Comparison of ENCODE assay signal across 8 cellular contexts in the genomic region with DNA sequence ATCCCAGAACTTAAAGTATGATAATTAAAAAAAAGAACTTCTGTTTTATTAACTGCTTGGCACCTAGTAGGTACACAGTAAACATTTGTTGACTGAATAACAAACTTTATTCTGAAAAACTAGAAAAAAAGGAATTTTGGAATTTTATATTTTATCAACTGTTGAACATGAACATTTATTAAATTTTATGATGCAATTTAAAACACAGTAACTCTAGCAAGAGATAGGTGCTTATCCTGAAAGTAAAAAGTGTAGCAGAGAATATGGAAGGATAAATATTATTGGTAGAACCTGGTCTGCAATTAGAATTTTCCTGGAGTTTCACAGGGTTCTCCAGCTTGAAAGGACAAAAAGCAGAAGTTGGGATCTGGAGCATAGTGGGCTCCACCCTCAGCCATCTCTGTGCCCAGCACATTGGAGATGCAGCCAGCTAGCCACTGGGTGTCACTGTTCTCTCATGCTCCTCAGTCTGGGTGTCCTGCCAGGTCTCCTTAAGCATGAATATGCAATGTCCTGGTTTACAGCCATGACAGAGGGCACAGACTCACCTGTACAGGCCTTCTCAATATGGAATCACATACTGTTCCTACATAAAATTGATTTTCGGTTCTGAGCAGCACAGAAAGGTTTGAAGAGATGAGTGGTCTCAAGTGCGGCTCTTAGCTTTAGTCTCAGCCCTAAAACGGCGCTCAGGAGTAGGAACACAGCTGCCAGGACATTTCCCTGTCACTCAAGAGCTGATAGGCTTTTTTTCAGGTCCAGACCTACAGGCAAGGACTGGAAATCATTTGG. TPM values are rescaled to one million over a fixed set of nuclear protein-coding genes. Genes with fewer than 3 reads are reported as not detected.
DNase-seq lines count a peak whose midpoint lies in the region; ATAC-seq and TF ChIP-seq lines count a peak whose summit lies in the region.

No MANE protein-coding gene starts in this region.

- no peak overlapping the region for H3K4me3 Mint-ChIP-seq in brain

- peak; percentile 59 for DNase-seq in AG08395 (ENCODE audit: low spot score)
- peak; percentile 19 for DNase-seq in NCI-H187 treated with DMSO at 0.1 percent for 48 hours (lab: John Stamatoyannopoulos, UW)
- DNase-seq in T-helper 2 cell = peak in 4 of 5 experiments; percentile 7 to 67 (median 20)
- DNase-seq in iPS-NIHi7 (ENCODE audit: extremely low spot score) = peak; percentile 84
- peak; percentile 24 to 42 for DNase-seq in stimulated activated CD4-positive, alpha-beta T cell treated with anti-CD3 and anti-CD28 coated beads, Interleukin-15, amount 100 ng/mL, for 48 hours (ENCODE audit: low read depth in 2 of 2)

- H3K9me3 Mint-ChIP-seq in brain = peaks cover 8 to 28% (median 15%) of the 10 kb centered on the region in 5 experiments

- H3K36me3 Mint-ChIP-seq in brain = no peaks in the 10 kb centered on the region

- no peaks in the 10 kb centered on the region for H3K4me1 Mint-ChIP-seq in brain

- peak; percentile 64 to 77 for TF ChIP-seq CTCF in brain (conservative IDR thresholded peaks at IDR 0.05)

- peaks cover 16% of the 10 kb centered on the region for H3K27me3 Mint-ChIP-seq in brain

- peak; percentile 83 for ATAC-seq in GM18520 (IDR thresholded peaks at IDR 0.05; ENCODE audit: unreplicated experiment)
- ATAC-seq in HG03025 (IDR thresholded peaks at IDR 0.05; ENCODE audit: low FRiP score, unreplicated experiment) = peak; percentile 96

- H3K27ac Mint-ChIP-seq in brain = no peak overlapping the region

RNA-seq across cellular contexts. Expression of gene IL20RA, which starts 31.7 kb away (rescaled TPM):
- polyA plus RNA-seq in brain (ENCODE audit: insufficient read depth, low read depth, low replicate concordance) = 2.1 TPM

Comparison
In these comparisons a context has a peak if more than half of its experiments do, and no peak if none do; other contexts are left out.
1. Peak in every context shown above with its lines: DNase-seq and ATAC-seq.
2. DNase-seq: peak in every context shown above with its lines; median percentile 84 in iPS-NIHi7; 59 in AG08395; 33 in stimulated activated CD4-positive, alpha-beta T cell treated with anti-CD3 and anti-CD28 coated beads, Interleukin-15, amount 100 ng/mL, for 48 hours; 20 in T-helper 2 cell; 19 in NCI-H187 treated with DMSO at 0.1 percent for 48 hours.